ENCODE assay signal across 1 cellular context in genomic region chr9:35905912-35906679, GRCh38.
TF ChIP-seq lines count a peak whose summit lies in the region.

TSS of gene HRCT1 (plus strand) at chr9:35906202. CDS start at chr9:35906288, 86 bp downstream.

TF ChIP-seq in HepG2, 621 proteins besides CTCF, POLR2A, EP300 and RAD21 (continued from another document and continues in another):
- TF ChIP-seq ZNF547 (CRISPR knock-in tag; IDR thresholded peaks at IDR 0.05) (no peak), NR2C2 (CRISPR knock-in tag; IDR thresholded peaks at IDR 0.05; ENCODE audit: borderline replicate concordance) (no peak), RCOR2 (CRISPR knock-in tag; IDR thresholded peaks at IDR 0.05) (peak; percentile 72; the same call in 1 of the 2 replicates), MYNN (CRISPR knock-in tag; IDR thresholded peaks at IDR 0.05; ENCODE audit: low read depth) (no peak), FOXM1 (CRISPR knock-in tag; IDR thresholded peaks at IDR 0.05) (no peak), HMGXB3 (CRISPR knock-in tag; IDR thresholded peaks at IDR 0.05; ENCODE audit: borderline replicate concordance) (no peak), ZNF572 (CRISPR knock-in tag; IDR thresholded peaks at IDR 0.05) (no peak), ZNF460 (CRISPR knock-in tag; IDR thresholded peaks at IDR 0.05; ENCODE audit: borderline replicate concordance) (no peak), MBNL3 (CRISPR knock-in tag; conservative IDR thresholded peaks at IDR 0.05) (no peak), EED (CRISPR knock-in tag; IDR thresholded peaks at IDR 0.05) (no peak), MYPOP (CRISPR knock-in tag; IDR thresholded peaks at IDR 0.05) (no peak), ZNF12 (CRISPR knock-in tag; IDR thresholded peaks at IDR 0.05) (no peak), ZNF296 (CRISPR knock-in tag; conservative IDR thresholded peaks at IDR 0.05) (no peak), ZNF543 (CRISPR knock-in tag; IDR thresholded peaks at IDR 0.05) (no peak), KDM1A (CRISPR knock-in tag; IDR thresholded peaks at IDR 0.05) (peak; percentile 29; the same call in 1 of the 2 replicates), SMYD3 (CRISPR knock-in tag; IDR thresholded peaks at IDR 0.05) (no peak), NR0B2 (CRISPR knock-in tag; IDR thresholded peaks at IDR 0.05) (no peak), KDM3A (CRISPR knock-in tag; IDR thresholded peaks at IDR 0.05; ENCODE audit: low read depth) (0 out of 2 replicates have a peak, but pooled peaks have one; percentile 26), KAT8 (CRISPR knock-in tag; IDR thresholded peaks at IDR 0.05) (no peak), KMT2B (CRISPR knock-in tag; IDR thresholded peaks at IDR 0.05) (no peak), IRF2 (CRISPR knock-in tag; IDR thresholded peaks at IDR 0.05) (no peak), ZFAT (CRISPR knock-in tag; conservative IDR thresholded peaks at IDR 0.05) (no peak), ZNF567 (CRISPR knock-in tag; IDR thresholded peaks at IDR 0.05; ENCODE audit: borderline replicate concordance) (no peak), SNRNP70 (IDR thresholded peaks at IDR 0.05; ENCODE audit: low read depth, low read length) (no peak), KDM5B (CRISPR knock-in tag; IDR thresholded peaks at IDR 0.05; ENCODE audit: borderline replicate concordance) (no peak; the same call in 1 of the 2 replicates), ZNF34 (CRISPR knock-in tag; IDR thresholded peaks at IDR 0.05; ENCODE audit: borderline replicate concordance) (no peak), ZNF7 (CRISPR knock-in tag; IDR thresholded peaks at IDR 0.05) (peak; percentile 58; the same call in 1 of the 2 replicates), TBX3 (IDR thresholded peaks at IDR 0.05; ENCODE audit: borderline replicate concordance) (no peak), ZNF557 (CRISPR knock-in tag; IDR thresholded peaks at IDR 0.05) (no peak), AKAP8 (CRISPR knock-in tag; IDR thresholded peaks at IDR 0.05) (no peak), IRX3 (CRISPR knock-in tag; IDR thresholded peaks at IDR 0.05; ENCODE audit: borderline replicate concordance, low read depth) (no peak), ZSCAN21 (CRISPR knock-in tag; IDR thresholded peaks at IDR 0.05; ENCODE audit: borderline replicate concordance) (peak; percentile 59; the same call in 1 of the 2 replicates), SMAD1 (CRISPR knock-in tag; IDR thresholded peaks at IDR 0.05; ENCODE audit: borderline replicate concordance, low read depth) (no peak), CEBPB (IDR thresholded peaks at IDR 0.05; ENCODE audit: borderline replicate concordance, low read depth, low read length) (no peak), XRCC5 (optimal IDR thresholded peaks at IDR 0.05; ENCODE audit: low read length) (peak; percentile 64), ZSCAN5A (CRISPR knock-in tag; IDR thresholded peaks at IDR 0.05; ENCODE audit: borderline replicate concordance) (no peak), HOXD1 (CRISPR knock-in tag; IDR thresholded peaks at IDR 0.05) (no peak), KLF9 (CRISPR knock-in tag; IDR thresholded peaks at IDR 0.05; ENCODE audit: low read depth) (no peak), HNRNPH1 (optimal IDR thresholded peaks at IDR 0.05; ENCODE audit: low read depth, low read length) (no peak), ZMAT5 (CRISPR knock-in tag; IDR thresholded peaks at IDR 0.05; ENCODE audit: borderline replicate concordance, low read depth) (no peak), PRPF4 (IDR thresholded peaks at IDR 0.05; ENCODE audit: low read depth, low read length, poor library complexity, severe bottlenecking) (no peak)
- TF ChIP-seq, protein P1, sequence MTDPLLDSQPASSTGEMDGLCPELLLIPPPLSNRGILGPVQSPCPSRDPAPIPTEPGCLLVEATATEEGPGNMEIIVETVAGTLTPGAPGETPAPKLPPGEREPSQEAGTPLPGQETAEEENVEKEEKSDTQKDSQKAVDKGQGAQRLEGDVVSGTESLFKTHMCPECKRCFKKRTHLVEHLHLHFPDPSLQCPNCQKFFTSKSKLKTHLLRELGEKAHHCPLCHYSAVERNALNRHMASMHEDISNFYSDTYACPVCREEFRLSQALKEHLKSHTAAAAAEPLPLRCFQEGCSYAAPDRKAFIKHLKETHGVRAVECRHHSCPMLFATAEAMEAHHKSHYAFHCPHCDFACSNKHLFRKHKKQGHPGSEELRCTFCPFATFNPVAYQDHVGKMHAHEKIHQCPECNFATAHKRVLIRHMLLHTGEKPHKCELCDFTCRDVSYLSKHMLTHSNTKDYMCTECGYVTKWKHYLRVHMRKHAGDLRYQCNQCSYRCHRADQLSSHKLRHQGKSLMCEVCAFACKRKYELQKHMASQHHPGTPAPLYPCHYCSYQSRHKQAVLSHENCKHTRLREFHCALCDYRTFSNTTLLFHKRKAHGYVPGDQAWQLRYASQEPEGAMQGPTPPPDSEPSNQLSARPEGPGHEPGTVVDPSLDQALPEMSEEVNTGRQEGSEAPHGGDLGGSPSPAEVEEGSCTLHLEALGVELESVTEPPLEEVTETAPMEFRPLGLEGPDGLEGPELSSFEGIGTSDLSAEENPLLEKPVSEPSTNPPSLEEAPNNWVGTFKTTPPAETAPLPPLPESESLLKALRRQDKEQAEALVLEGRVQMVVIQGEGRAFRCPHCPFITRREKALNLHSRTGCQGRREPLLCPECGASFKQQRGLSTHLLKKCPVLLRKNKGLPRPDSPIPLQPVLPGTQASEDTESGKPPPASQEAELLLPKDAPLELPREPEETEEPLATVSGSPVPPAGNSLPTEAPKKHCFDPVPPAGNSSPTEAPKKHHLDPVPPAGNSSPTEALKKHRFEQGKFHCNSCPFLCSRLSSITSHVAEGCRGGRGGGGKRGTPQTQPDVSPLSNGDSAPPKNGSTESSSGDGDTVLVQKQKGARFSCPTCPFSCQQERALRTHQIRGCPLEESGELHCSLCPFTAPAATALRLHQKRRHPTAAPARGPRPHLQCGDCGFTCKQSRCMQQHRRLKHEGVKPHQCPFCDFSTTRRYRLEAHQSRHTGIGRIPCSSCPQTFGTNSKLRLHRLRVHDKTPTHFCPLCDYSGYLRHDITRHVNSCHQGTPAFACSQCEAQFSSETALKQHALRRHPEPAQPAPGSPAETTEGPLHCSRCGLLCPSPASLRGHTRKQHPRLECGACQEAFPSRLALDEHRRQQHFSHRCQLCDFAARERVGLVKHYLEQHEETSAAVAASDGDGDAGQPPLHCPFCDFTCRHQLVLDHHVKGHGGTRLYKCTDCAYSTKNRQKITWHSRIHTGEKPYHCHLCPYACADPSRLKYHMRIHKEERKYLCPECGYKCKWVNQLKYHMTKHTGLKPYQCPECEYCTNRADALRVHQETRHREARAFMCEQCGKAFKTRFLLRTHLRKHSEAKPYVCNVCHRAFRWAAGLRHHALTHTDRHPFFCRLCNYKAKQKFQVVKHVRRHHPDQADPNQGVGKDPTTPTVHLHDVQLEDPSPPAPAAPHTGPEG (CRISPR knock-in tag; IDR thresholded peaks at IDR 0.05): no peak
- TF ChIP-seq, protein P2, sequence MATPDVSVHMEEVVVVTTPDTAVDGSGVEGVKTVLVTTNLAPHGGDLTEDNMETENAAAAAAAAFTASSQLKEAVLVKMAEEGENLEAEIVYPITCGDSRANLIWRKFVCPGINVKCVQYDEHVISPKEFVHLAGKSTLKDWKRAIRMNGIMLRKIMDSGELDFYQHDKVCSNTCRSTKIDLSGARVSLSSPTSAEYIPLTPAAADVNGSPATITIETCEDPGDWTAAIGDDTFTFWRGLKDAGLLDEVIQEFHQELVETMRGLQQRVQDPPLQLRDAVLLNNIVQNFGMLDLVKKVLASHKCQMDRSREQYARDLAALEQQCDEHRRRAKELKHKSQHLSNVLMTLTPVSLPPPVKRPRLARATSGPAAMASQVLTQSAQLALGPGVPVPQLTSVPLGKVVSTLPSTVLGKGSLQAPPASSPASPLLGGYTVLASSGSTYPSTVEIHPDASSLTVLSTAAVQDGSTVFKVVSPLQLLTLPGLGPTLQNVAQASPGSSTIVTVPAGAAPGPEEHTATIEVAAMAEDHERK (CRISPR knock-in tag; IDR thresholded peaks at IDR 0.05; ENCODE audit: low read depth): no peak
- TF ChIP-seq, protein P3, sequence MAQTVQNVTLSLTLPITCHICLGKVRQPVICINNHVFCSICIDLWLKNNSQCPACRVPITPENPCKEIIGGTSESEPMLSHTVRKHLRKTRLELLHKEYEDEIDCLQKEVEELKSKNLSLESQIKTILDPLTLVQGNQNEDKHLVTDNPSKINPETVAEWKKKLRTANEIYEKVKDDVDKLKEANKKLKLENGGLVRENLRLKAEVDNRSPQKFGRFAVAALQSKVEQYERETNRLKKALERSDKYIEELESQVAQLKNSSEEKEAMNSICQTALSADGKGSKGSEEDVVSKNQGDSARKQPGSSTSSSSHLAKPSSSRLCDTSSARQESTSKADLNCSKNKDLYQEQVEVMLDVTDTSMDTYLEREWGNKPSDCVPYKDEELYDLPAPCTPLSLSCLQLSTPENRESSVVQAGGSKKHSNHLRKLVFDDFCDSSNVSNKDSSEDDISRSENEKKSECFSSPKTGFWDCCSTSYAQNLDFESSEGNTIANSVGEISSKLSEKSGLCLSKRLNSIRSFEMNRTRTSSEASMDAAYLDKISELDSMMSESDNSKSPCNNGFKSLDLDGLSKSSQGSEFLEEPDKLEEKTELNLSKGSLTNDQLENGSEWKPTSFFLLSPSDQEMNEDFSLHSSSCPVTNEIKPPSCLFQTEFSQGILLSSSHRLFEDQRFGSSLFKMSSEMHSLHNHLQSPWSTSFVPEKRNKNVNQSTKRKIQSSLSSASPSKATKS (CRISPR knock-in tag; IDR thresholded peaks at IDR 0.05): no peak
- TF ChIP-seq, protein P4, sequence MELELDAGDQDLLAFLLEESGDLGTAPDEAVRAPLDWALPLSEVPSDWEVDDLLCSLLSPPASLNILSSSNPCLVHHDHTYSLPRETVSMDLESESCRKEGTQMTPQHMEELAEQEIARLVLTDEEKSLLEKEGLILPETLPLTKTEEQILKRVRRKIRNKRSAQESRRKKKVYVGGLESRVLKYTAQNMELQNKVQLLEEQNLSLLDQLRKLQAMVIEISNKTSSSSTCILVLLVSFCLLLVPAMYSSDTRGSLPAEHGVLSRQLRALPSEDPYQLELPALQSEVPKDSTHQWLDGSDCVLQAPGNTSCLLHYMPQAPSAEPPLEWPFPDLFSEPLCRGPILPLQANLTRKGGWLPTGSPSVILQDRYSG (CRISPR knock-in tag; IDR thresholded peaks at IDR 0.05): no peak
- TF ChIP-seq, protein P5, sequence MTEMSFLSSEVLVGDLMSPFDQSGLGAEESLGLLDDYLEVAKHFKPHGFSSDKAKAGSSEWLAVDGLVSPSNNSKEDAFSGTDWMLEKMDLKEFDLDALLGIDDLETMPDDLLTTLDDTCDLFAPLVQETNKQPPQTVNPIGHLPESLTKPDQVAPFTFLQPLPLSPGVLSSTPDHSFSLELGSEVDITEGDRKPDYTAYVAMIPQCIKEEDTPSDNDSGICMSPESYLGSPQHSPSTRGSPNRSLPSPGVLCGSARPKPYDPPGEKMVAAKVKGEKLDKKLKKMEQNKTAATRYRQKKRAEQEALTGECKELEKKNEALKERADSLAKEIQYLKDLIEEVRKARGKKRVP (CRISPR knock-in tag; IDR thresholded peaks at IDR 0.05): no peak
- TF ChIP-seq, protein P6, sequence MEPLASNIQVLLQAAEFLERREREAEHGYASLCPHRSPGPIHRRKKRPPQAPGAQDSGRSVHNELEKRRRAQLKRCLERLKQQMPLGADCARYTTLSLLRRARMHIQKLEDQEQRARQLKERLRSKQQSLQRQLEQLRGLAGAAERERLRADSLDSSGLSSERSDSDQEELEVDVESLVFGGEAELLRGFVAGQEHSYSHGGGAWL (CRISPR knock-in tag; IDR thresholded peaks at IDR 0.05): no peak
